In the genomic region with DNA sequence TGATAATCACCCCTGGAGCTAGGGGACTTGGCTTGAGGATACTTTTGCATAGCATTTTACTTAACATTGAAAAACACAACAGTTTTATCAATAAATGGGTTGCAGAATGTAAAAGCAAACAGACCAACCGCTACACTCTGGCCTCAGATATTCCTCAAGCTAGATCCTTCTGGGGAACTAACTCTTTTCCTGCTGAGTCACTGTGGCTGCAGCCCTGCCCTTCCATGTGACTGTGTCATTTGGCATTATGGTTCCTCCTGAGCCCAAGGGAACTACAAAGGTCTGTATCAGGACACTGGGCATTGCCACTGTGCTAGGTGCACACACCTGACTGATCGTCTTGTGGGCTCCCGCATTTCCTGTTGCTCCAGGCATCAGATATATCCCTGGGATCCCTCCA, we compare ENCODE assay signal across 10 cellular contexts. TPM values are rescaled to one million over a fixed set of nuclear protein-coding genes. Genes with fewer than 3 reads are reported as not detected.
DNase-seq lines count a peak whose midpoint lies in the region; ATAC-seq, FAIRE-seq and TF ChIP-seq lines count a peak whose summit lies in the region.
"Had no signal": no experiment of that assay in that cellular context is flagged by ENCODE, and none has a peak within 500 bp of the region (broad histone marks: within the 10 kb centered on the region; RNA-seq: fewer than 3 reads in every experiment).

No MANE protein-coding gene starts in this region.

- no peak overlapping the region for H4K8ac ChIP-seq in H1 (ENCODE audit: extremely low read depth, insufficient read depth, low read length)
- peak overlapping the region; percentile 19 for H4K8ac ChIP-seq in mesenchymal stem cell (ENCODE audit: low read length)

- TF ChIP-seq CTCF in H1 (IDR thresholded peaks at IDR 0.05; ENCODE audit: control extremely low read depth in 1 of 3, insufficient read depth in 1 of 3, low read depth in 1 of 3, low read length in 3 of 3) = no peak

- H3K9me3 ChIP-seq in H1 (ENCODE audit: insufficient read depth in 2 of 2, low read depth in 1 of 2, low read length in 1 of 2) = no peaks in the 10 kb centered on the region
- H3K9me3 ChIP-seq in mesenchymal stem cell (ENCODE audit: control insufficient read depth, low read length) = no peaks in the 10 kb centered on the region
- H3K9me3 ChIP-seq: thyroid gland had no signal

- H2BK5ac ChIP-seq in H1 (ENCODE audit: low read depth, low read length) (0 out of 2 replicates have a peak overlapping the region, but pooled peaks have one; percentile 56), mesenchymal stem cell (ENCODE audit: low read depth, low read length, poor library complexity, severe bottlenecking) (no peak overlapping the region)

- H3K9ac ChIP-seq in H1 (replicated peaks in 1 of 4; ENCODE audit: extremely low read depth in 1 of 4, low read depth in 3 of 4, low read length in 3 of 4) (no peak overlapping the region), mesenchymal stem cell (ENCODE audit: low read length) (no peak overlapping the region)

- H2BK12ac ChIP-seq in H1 (ENCODE audit: low read depth, low read length) (peak overlapping the region; percentile 86; the same call in 1 of the 2 replicates), mesenchymal stem cell (ENCODE audit: low read length in 2 of 2) (no peak overlapping the region)

- no peaks in the 10 kb centered on the region for H4K20me1 ChIP-seq in H1 (replicated peaks in 1 of 2; ENCODE audit: control insufficient read depth in 1 of 2, insufficient read depth in 2 of 2, low read length in 2 of 2)

- H3K14ac ChIP-seq in H1 (ENCODE audit: insufficient read length) (no peak overlapping the region), mesenchymal stem cell (ENCODE audit: low read length in 2 of 2) (no peak overlapping the region)

- H3K4me2 ChIP-seq in H1 (ENCODE audit: insufficient read depth in 1 of 2, low read depth in 2 of 2, low read length in 2 of 2) (no peak overlapping the region), mesenchymal stem cell (ENCODE audit: low read length, poor library complexity, severe bottlenecking) (no peak overlapping the region)

- no peak overlapping the region for H3K56ac ChIP-seq in H1 (replicated peaks; ENCODE audit: insufficient read length, low read depth, low read length)

- H4K91ac ChIP-seq in H1 (replicated peaks; ENCODE audit: insufficient read length, low read length) (no peak overlapping the region), mesenchymal stem cell (ENCODE audit: low read length) (no peak overlapping the region)

- no peaks in the 10 kb centered on the region for H3K36me3 ChIP-seq in H1 (ENCODE audit: control insufficient read depth in 2 of 4, insufficient read depth in 4 of 4, low read length in 3 of 4)
- no peaks in the 10 kb centered on the region for H3K36me3 ChIP-seq in mesenchymal stem cell (ENCODE audit: control insufficient read depth in 1 of 2, insufficient read depth in 2 of 2, low read depth in 1 of 2, low read length in 2 of 2)
- H3K36me3 ChIP-seq: thyroid gland had no signal

- no peak overlapping the region for H2BK120ac ChIP-seq in H1 (replicated peaks; ENCODE audit: low read depth, low read length)
- no peak overlapping the region for H2BK120ac ChIP-seq in mesenchymal stem cell (ENCODE audit: low read depth, low read length)

- H3K23ac ChIP-seq in H1 (ENCODE audit: insufficient read length) (no peak overlapping the region), mesenchymal stem cell (ENCODE audit: low read length in 2 of 2) (no peak overlapping the region)

- H4K5ac ChIP-seq in H1 (ENCODE audit: insufficient read length, low read depth, low read length) = no peak overlapping the region

- POLR2A ChIA-PET in H1 (lab: Charles Lee; ENCODE audit: partially characterized antibody) = interaction anchor here (0.8 to 7.6 kb wide), 3 partner anchors 8 to 44 kb away, joined by 3 to 43 read pairs (median 4); no protein-coding TSS in a partner anchor

- ATAC-seq in GM21825 (IDR thresholded peaks at IDR 0.05; ENCODE audit: unreplicated experiment) = no peak
- ATAC-seq in GM19351 (IDR thresholded peaks at IDR 0.05; ENCODE audit: unreplicated experiment) = no peak

- no peak for TF ChIP-seq POLR2A in H1 (IDR thresholded peaks at IDR 0.05; ENCODE audit: control extremely low read depth in 1 of 2, low read depth in 2 of 2, low read length in 2 of 2)

- H3K27me3 ChIP-seq in H1 (replicated peaks in 1 of 4; ENCODE audit: control insufficient read depth in 3 of 4, extremely low read depth in 1 of 4, insufficient read depth in 3 of 4, low read length in 3 of 4) = no peaks in the 10 kb centered on the region
- H3K27me3 ChIP-seq in mesenchymal stem cell (ENCODE audit: control insufficient read depth in 1 of 2, insufficient read depth in 1 of 2, low read length in 2 of 2) = no peaks in the 10 kb centered on the region
- H3K27me3 ChIP-seq: thyroid gland had no signal

- H3K27ac ChIP-seq in H1 (ENCODE audit: low read depth, low read length) (no peak overlapping the region), mesenchymal stem cell (ENCODE audit: low read length, poor library complexity, severe bottlenecking) (no peak overlapping the region)
- H3K27ac ChIP-seq: thyroid gland had no signal

- H2AFZ ChIP-seq in H1 (ENCODE audit: low read length) (peak overlapping the region; percentile 56; the same call in 1 of the 2 replicates), mesenchymal stem cell (ENCODE audit: low read depth, low read length) (no peak overlapping the region)

- H3K79me2 ChIP-seq in H1 (ENCODE audit: control insufficient read depth in 1 of 2, insufficient read depth in 2 of 2, low read length in 2 of 2) = no peaks in the 10 kb centered on the region

- H2BK15ac ChIP-seq in H1 (ENCODE audit: low read length) = 0 out of 2 replicates have a peak overlapping the region, but pooled peaks have one; percentile 19
- no peak overlapping the region for H2BK15ac ChIP-seq in mesenchymal stem cell (ENCODE audit: low read depth, poor library complexity, severe bottlenecking)

- H2AK5ac ChIP-seq in H1 (ENCODE audit: low read depth, low read length) (peak overlapping the region; percentile 45; the same call in 1 of the 2 replicates), mesenchymal stem cell (ENCODE audit: low read length, severe bottlenecking) (no peak overlapping the region)

- H3K4me3 ChIP-seq in H1 (ENCODE audit: extremely low read depth in 1 of 4, insufficient read depth in 2 of 4, low read depth in 3 of 4, low read length in 4 of 4) (no peak overlapping the region), mesenchymal stem cell (ENCODE audit: insufficient read depth in 1 of 2, low read depth in 1 of 2, low read length in 2 of 2) (no peak overlapping the region)
- H3K4me3 ChIP-seq: thyroid gland had no signal

- H3K4me1 ChIP-seq in H1 (replicated peaks in 1 of 4; ENCODE audit: control insufficient read depth in 3 of 4, insufficient read depth in 4 of 4, low read length in 3 of 4) (peaks cover 0 to 5% (median 1%) of the 10 kb centered on the region in 4 experiments; a peak in 3 of 7 replicates), mesenchymal stem cell (ENCODE audit: control insufficient read depth, insufficient read depth, low read depth, low read length) (peaks cover 2% of the 10 kb centered on the region)

- WGBS in H1 (ENCODE audit: extremely low coverage in 1 of 2, insufficient coverage in 1 of 2, insufficient read length in 1 of 2, insufficient replicate concordance in 2 of 2, low coverage in 1 of 2, low lambda C conversion rate in 2 of 2, missing lambda C conversion rate in 1 of 2), 2 experiments = 92% methylated on average over 3 of the region's 3 CpGs; no CpG with 5 or more reads in 1 of the 2 experiments
- 92% methylated on average over 3 of the region's 3 CpGs for WGBS in mesenchymal stem cell

- H3K79me1 ChIP-seq in H1 (ENCODE audit: low read depth, low read length) = no peaks in the 10 kb centered on the region
- no peaks in the 10 kb centered on the region for H3K79me1 ChIP-seq in mesenchymal stem cell (replicated peaks; ENCODE audit: low read length, poor library complexity, severe bottlenecking)

- peak overlapping the region; percentile 87; the same call in 1 of the 2 replicates for H2BK20ac ChIP-seq in H1 (ENCODE audit: low read length)

- peak; percentile 46 for DNase-seq in CMK (ENCODE audit: low read depth)
- DNase-seq in NCI-H460 (ENCODE audit: extremely low read depth, low read depth) = peak; percentile 71
- DNase-seq in H1 (ENCODE audit: low read depth in 1 of 2, low spot score in 2 of 2) = no peak
- DNase-seq in mesenchymal stem cell = peak; percentile 24
- DNase-seq in Ammon's horn (ENCODE audit: low spot score) = no peak
- DNase-seq in dedifferentiated amniotic fluid mesenchymal stem cell (ENCODE audit: extremely low spot score) = no peak
- DNase-seq: NCI-H446 had no signal

- H3K18ac ChIP-seq in H1 (ENCODE audit: extremely low read depth, low read length) (0 out of 2 replicates have a peak overlapping the region, but pooled peaks have one; percentile 81), mesenchymal stem cell (ENCODE audit: low read depth in 1 of 2, low read length in 2 of 2) (no peak overlapping the region)

- no peak for TF ChIP-seq EP300 in H1 (IDR thresholded peaks at IDR 0.05; ENCODE audit: borderline replicate concordance in 1 of 2, low read depth in 2 of 2, low read length in 2 of 2)

- no peaks in the 10 kb centered on the region for H3K23me2 ChIP-seq in H1 (ENCODE audit: low read depth, low read length)

- CTCF ChIA-PET in H1 (lab: Charles Lee; ENCODE audit: partially characterized antibody) = interaction anchor here (1.7 to 2.4 kb wide), 4 partner anchors 10 to 19 kb away, joined by 5 to 11 read pairs (median 10); no protein-coding TSS in a partner anchor

- H3K4ac ChIP-seq in H1 (replicated peaks; ENCODE audit: insufficient read length, low read depth, low read length) (no peak overlapping the region), mesenchymal stem cell (ENCODE audit: low read depth in 1 of 2, low read length in 2 of 2) (no peak overlapping the region)

- TF ChIP-seq RAD21 in H1 (IDR thresholded peaks at IDR 0.05 in 1 of 2, conservative IDR thresholded peaks at IDR 0.05 in 1 of 2; ENCODE audit: low read depth in 2 of 2, low read length in 2 of 2) = no peak

- no peak for FAIRE-seq in H1 (lab: Jason Lieb, UNC)

TF ChIP-seq in H1, 55 proteins besides CTCF, POLR2A, EP300 and RAD21 (continues in another document):
- no peak for TF ChIP-seq FOSL1 (IDR thresholded peaks at IDR 0.05; ENCODE audit: insufficient read depth, low read depth, low read length)

RNA-seq across cellular contexts. Expression of a gene that starts 56.6 kb away (rescaled TPM):
- 0.67 and 0.95 TPM in 2 replicates for total RNA-seq in NCI-H460 (2014; rRNA removed; shearing (Covaris generic))
- polyA plus RNA-seq in NCI-H460 (2014; cell fraction: nucleus; rRNA removed) = 0.18 TPM in 1 of 2 replicates, not detected in the other
- total RNA-seq in H1 (2021; fragmentation: NEBNext Ultra II Directional; extraction: Animal tissue kit (Norgen Biotek cat#: 25700)) = 27.3 and 29.5 TPM in 2 replicates
- polyA plus RNA-seq in H1 (2011; rRNA removed) = 16.5 and 21.0 TPM in 2 replicates
- 17.9 TPM for polyA plus RNA-seq in H1 (2011; cell fraction: cytosol; rRNA removed)
- polyA plus RNA-seq in H1 (2011; cell fraction: nucleus; rRNA removed) = 15.4 TPM
- polyA plus RNA-seq in H1 (2012, experiment 1 of 2) = 19.8 to 23.0 TPM (median 20.7 TPM) in 4 replicates
- 9.0 TPM for polyA plus RNA-seq in H1 (2012, experiment 2 of 2)
- 19.0 TPM for polyA plus RNA-seq in H1 (2013, experiment 1 of 2)
- 19.0 TPM for polyA plus RNA-seq in H1 (2013, experiment 2 of 2)
- polyA minus RNA-seq in H1 (2011; rRNA and poly(A)+ RNA removed) = 26.2 and 28.0 TPM in 2 replicates
- 13.6 TPM for polyA minus RNA-seq in H1 (2011; cell fraction: cytosol; rRNA and poly(A)+ RNA removed)
- polyA minus RNA-seq in H1 (2011; cell fraction: nucleus; rRNA and poly(A)+ RNA removed) = 15.7 TPM
- 3.2 TPM for polyA plus RNA-seq in mesenchymal stem cell (2013, experiment 1 of 2)
- polyA plus RNA-seq in mesenchymal stem cell (2013, experiment 2 of 2) = 3.4 TPM

Comparison
In these comparisons a context has a peak if more than half of its experiments do, and no peak if none do; other contexts are left out.
1. DNase-seq: peak in CMK (single experiment), NCI-H460 (single experiment) and mesenchymal stem cell (single experiment); none in H1 (0 of 2), Ammon's horn (single experiment) and dedifferentiated amniotic fluid mesenchymal stem cell (single experiment).
2. RNA of a gene that starts 56.6 kb away (total RNA-seq): 27.3 to 29.5 TPM in H1; 0.67 to 0.95 TPM in NCI-H460; every median in the first group is over 10 times any median in the second.